ENCODE assay signal across 8 cellular contexts in genomic region chr19:42081584-42082258, GRCh38. TPM values are rescaled to one million over a fixed set of nuclear protein-coding genes. Genes with fewer than 3 reads are reported as not detected.
DNase-seq lines count a peak whose midpoint lies in the region; ATAC-seq lines count a peak whose summit lies in the region.

No MANE protein-coding gene starts in this region.

- ATAC-seq in activated T-helper 17 cell treated with anti-CD3 and anti-CD28 coated beads, Interleukin-2, amount 50 U/mL, for 72 hours (replicated peaks), result peak; percentile 51
- no peak for ATAC-seq in GM21360 (IDR thresholded peaks at IDR 0.05; ENCODE audit: unreplicated experiment)

- H3K36me3 Mint-ChIP-seq in activated T-helper 17 cell treated with anti-CD3 and anti-CD28 coated beads, Interleukin-2, amount 50 U/mL, for 72 hours (ENCODE audit: low read depth), result peaks cover 45% of the 10 kb centered on the region

- peak overlapping the region; percentile 80 for H3K27ac Mint-ChIP-seq in activated T-helper 17 cell treated with anti-CD3 and anti-CD28 coated beads, Interleukin-2, amount 50 U/mL, for 72 hours

- DNase-seq in SHP77 (lab: John Stamatoyannopoulos, UW), result peak; percentile 8 to 18
- no peak for DNase-seq in SHP77 treated with DMSO at 0.1 percent for 48 hours (lab: John Stamatoyannopoulos, UW)
- peak; percentile 41 to 69 for DNase-seq in Kasumi-1 (lab: John Stamatoyannopoulos, UW)
- DNase-seq in iris pigment epithelial cell (ENCODE audit: low read depth), result peak; percentile 70
- DNase-seq in DMS153 treated with DMSO at 0.1 percent for 48 hours (lab: John Stamatoyannopoulos, UW; ENCODE audit: unreplicated experiment), result no peak
- no peak for DNase-seq in NCI-H128 (lab: John Stamatoyannopoulos, UW; ENCODE audit: unreplicated experiment)

- H3K9me3 Mint-ChIP-seq in activated T-helper 17 cell treated with anti-CD3 and anti-CD28 coated beads, Interleukin-2, amount 50 U/mL, for 72 hours, result no peaks in the 10 kb centered on the region

- peaks cover 24% of the 10 kb centered on the region for H3K4me1 Mint-ChIP-seq in activated T-helper 17 cell treated with anti-CD3 and anti-CD28 coated beads, Interleukin-2, amount 50 U/mL, for 72 hours

- H3K4me3 Mint-ChIP-seq in activated T-helper 17 cell treated with anti-CD3 and anti-CD28 coated beads, Interleukin-2, amount 50 U/mL, for 72 hours, result no peak overlapping the region

- H3K27me3 Mint-ChIP-seq in activated T-helper 17 cell treated with anti-CD3 and anti-CD28 coated beads, Interleukin-2, amount 50 U/mL, for 72 hours, result no peaks in the 10 kb centered on the region

RNA-seq across cellular contexts. Expression of gene ZNF574, which starts 5.8 kb away (rescaled TPM):
- total RNA-seq in activated T-helper 17 cell treated with anti-CD3 and anti-CD28 coated beads, Interleukin-2, amount 50 U/mL, for 72 hours, result 10 to 100 TPM; 12.1 to 12.5 TPM

RNA-seq across cellular contexts. Expression of gene GRIK5, which starts 11.7 kb away (rescaled TPM):
- 1 to 10 TPM in 1 of 2 donors, under 1 TPM in 1; 0.37 to 1.7 TPM for total RNA-seq in activated T-helper 17 cell treated with anti-CD3 and anti-CD28 coated beads, Interleukin-2, amount 50 U/mL, for 72 hours

RNA-seq across cellular contexts. Expression of gene POU2F2, which starts 50.5 kb away (rescaled TPM):
- total RNA-seq in activated T-helper 17 cell treated with anti-CD3 and anti-CD28 coated beads, Interleukin-2, amount 50 U/mL, for 72 hours, result 10 to 100 TPM; 33.1 to 95.9 TPM

Comparison
In these comparisons a context has a peak if more than half of its experiments do, and no peak if none do; other contexts are left out.
1. DNase-seq: peak in SHP77 (2 of 2), Kasumi-1 (2 of 2) and iris pigment epithelial cell (single experiment); none in SHP77 treated with DMSO at 0.1 percent for 48 hours (single experiment), DMS153 treated with DMSO at 0.1 percent for 48 hours (single experiment) and NCI-H128 (single experiment).